12 cellular contexts compared by ENCODE assay signal in genomic region chr11:130121430-130121978, GRCh38. TPM values are rescaled to one million over a fixed set of nuclear protein-coding genes. Genes with fewer than 3 reads are reported as not detected.
DNase-seq lines count a peak whose midpoint lies in the region; ATAC-seq, FAIRE-seq and TF ChIP-seq lines count a peak whose summit lies in the region.
"Had no signal": no experiment of that assay in that cellular context is flagged by ENCODE, and none has a peak within 500 bp of the region (broad histone marks: within the 10 kb centered on the region; RNA-seq: fewer than 3 reads in every experiment).

No MANE protein-coding gene starts in this region.

- H3K4me1 ChIP-seq in heart left ventricle = peaks cover 0 to 86% (median 24%) of the 10 kb centered on the region in 12 donors
- peaks cover 21 to 40% of the 10 kb centered on the region in 2 donors for H3K4me1 ChIP-seq in thoracic aorta (ENCODE audit: control insufficient read depth in 1 of 2, low read depth in 2 of 2)

- 60 to 69% (median 60%) methylated on average over 5 of the region's 5 CpGs for WGBS in heart left ventricle, 4 donors

- no peak overlapping the region for H3K27ac Mint-ChIP-seq in T-helper 17 cell
- H3K27ac Mint-ChIP-seq: T-helper 1 cell treated with Interleukin-12 subunit alpha and Interleukin-12 subunit beta and Interleukin-4 antibody, amounts not matched to agents 30 μg/mL and 1 μg/mL, for 36 hours had no signal

- H3K4me3 ChIP-seq in heart left ventricle = no peak overlapping the region
- H3K4me3 ChIP-seq in thoracic aorta = no peak overlapping the region
- H3K4me3 ChIP-seq: ovary had no signal

- H3K36me3 ChIP-seq in heart left ventricle (peaks cover 0 to 64% (median 23%) of the 10 kb centered on the region in 9 donors), thoracic aorta (peaks cover 10% of the 10 kb centered on the region)
- H3K36me3 ChIP-seq: ovary had no signal

- peaks cover 34% of the 10 kb centered on the region for H3K4me1 Mint-ChIP-seq in T-helper 17 cell

- no peak for DNase-seq in heart left ventricle
- DNase-seq in left cardiac atrium = no peak
- DNase-seq in T-helper 17 cell = no peak
- DNase-seq in fibroblast of the conjunctiva (ENCODE audit: low read depth) = peak; percentile 14
- no peak for DNase-seq in thoracic aorta (ENCODE audit: low spot score)
- no peak for DNase-seq in COLO668 (lab: John Stamatoyannopoulos, UW; ENCODE audit: unreplicated experiment)
- no peak for DNase-seq in amygdala (lab: John Stamatoyannopoulos, UW)
- DNase-seq in frontal cortex (ENCODE audit: low spot score in 2 of 2) = no peak
- DNase-seq: NCI-H446 treated with DMSO at 0.1 percent for 48 hours, ovary had no signal

- H3K27ac ChIP-seq in heart left ventricle = peak overlapping the region in 9 of 12 donors; percentile 14 to 63 (median 37)
- H3K27ac ChIP-seq in thoracic aorta = peak overlapping the region; percentile 48 to 51
- H3K27ac ChIP-seq: C4-2B, ovary had no signal

- intact Hi-C loops in heart left ventricle (cut with DNase I) = loop anchor here in 6 of 10 donors (5.0 to 10.0 kb wide), 4 partner anchors 47 to 117 kb away; partner anchors contain the start of genes PRDM10 (in 2 of the 6) and APLP2 (in 1 of the 6)
- intact Hi-C loops in left cardiac atrium (cut with DNase I) = loop anchor here (5.0 to 10.0 kb wide), 3 partner anchors 49 to 119 kb away; partner anchors contain the start of genes APLP2 (in 1 of the 2) and PRDM10 (in 1 of the 2)

- no peak for ATAC-seq in heart left ventricle
- no peak for ATAC-seq in left cardiac atrium
- ATAC-seq in T-helper 17 cell = peak; percentile 53
- ATAC-seq in thoracic aorta (ENCODE audit: insufficient number of reproducible peaks, low FRiP score, low read depth) = no peak

- TF ChIP-seq CTCF in heart left ventricle (IDR thresholded peaks at IDR 0.05) = no peak
- TF ChIP-seq CTCF in thoracic aorta (IDR thresholded peaks at IDR 0.05) = no peak

- H3K4me3 Mint-ChIP-seq in T-helper 17 cell = peak overlapping the region; percentile 15
- H3K4me3 Mint-ChIP-seq: T-helper 1 cell treated with Interleukin-12 subunit alpha and Interleukin-12 subunit beta and Interleukin-4 antibody, amounts not matched to agents 30 μg/mL and 1 μg/mL, for 36 hours had no signal

- peaks cover 8% of the 10 kb centered on the region for H3K36me3 Mint-ChIP-seq in T-helper 17 cell (ENCODE audit: low read depth)

- H3K27me3 Mint-ChIP-seq in T-helper 17 cell = peaks cover 16% of the 10 kb centered on the region

- no peaks in the 10 kb centered on the region for H3K27me3 ChIP-seq in heart left ventricle
- H3K27me3 ChIP-seq in thoracic aorta (replicated peaks; ENCODE audit: insufficient read depth) = no peaks in the 10 kb centered on the region
- H3K27me3 ChIP-seq: ovary had no signal

- no peaks in the 10 kb centered on the region for H3K9me3 ChIP-seq in heart left ventricle
- H3K9me3 ChIP-seq in T-helper 17 cell (ENCODE audit: control insufficient read depth, low read length, poor library complexity, severe bottlenecking) = no peaks in the 10 kb centered on the region
- no peaks in the 10 kb centered on the region for H3K9me3 ChIP-seq in thoracic aorta
- H3K9me3 ChIP-seq: ovary had no signal

- no peak for TF ChIP-seq POLR2A in heart left ventricle (IDR thresholded peaks at IDR 0.05)

- no peak for FAIRE-seq in frontal cortex (lab: Jason Lieb, UNC)

RNA-seq across cellular contexts. Expression of gene ST14, which starts 38.1 kb away (rescaled TPM):
- total RNA-seq in heart left ventricle (10 to 100 TPM in 1 of 9 donors, 1 to 10 TPM in 4, under 1 TPM in 4; 0.37 to 13.0 (median 1.3) TPM), left cardiac atrium (1 to 10 TPM; 1.5 to 2.9 TPM), T-helper 17 cell (1 to 10 TPM in 1 of 2 donors, under 1 TPM in 1; 0.81 to 1.1 TPM), thoracic aorta (1 to 10 TPM; 4.9 to 6.9 TPM), frontal cortex (not detected)
- 1 to 10 TPM in 1 of 2 donors, under 1 TPM in 1; 0.61 to 1.4 TPM for polyA plus RNA-seq in heart left ventricle

RNA-seq across cellular contexts. Expression of gene APLP2, which starts 51.8 kb away (rescaled TPM):
- total RNA-seq in heart left ventricle (100 to 1,000 TPM; 215 to 423 (median 334) TPM), left cardiac atrium (100 to 1,000 TPM; 298 to 322 TPM), T-helper 17 cell (10 to 100 TPM; 37.7 to 44.4 TPM), thoracic aorta (100 to 1,000 TPM; 493 to 557 TPM), frontal cortex (241 TPM)
- polyA plus RNA-seq in heart left ventricle = 100 to 1,000 TPM; 121 to 222 TPM
